7 cellular contexts compared by ENCODE assay signal in genomic region chr19:58607213-58607612, GRCh38. TPM values are rescaled to one million over a fixed set of nuclear protein-coding genes. Genes with fewer than 3 reads are reported as not detected.
DNase-seq lines count a peak whose midpoint lies in the region; ATAC-seq, FAIRE-seq and TF ChIP-seq lines count a peak whose summit lies in the region.
"Not testable (repeated sequence)": the region's sequence is repeated elsewhere in the genome, so short reads cannot be mapped to it uniquely, and the experiment has no call there.

No MANE protein-coding gene starts in this region.

- in situ Hi-C loops in K562 (cut with MboI), result not testable (repeated sequence)

- not testable (repeated sequence) for H3K4me2 ChIP-seq in K562 (ENCODE audit: insufficient read depth, low read length)

- not testable (repeated sequence) for TF ChIP-seq EP300 in K562 (IDR thresholded peaks at IDR 0.05; ENCODE audit: low read length)

- H3K27me3 ChIP-seq in Peyer's patch; K562 (ENCODE audit: control insufficient read depth in 2 of 2, insufficient read depth in 2 of 2, low read length in 2 of 2); spleen (replicated peaks in 1 of 7); aorta (ENCODE audit: control insufficient read depth in 1 of 2, insufficient read depth in 2 of 2, low read length in 1 of 2): not testable (repeated sequence)

- CTCF ChIA-PET in K562 (lab: Yijun Ruan, JAX; ENCODE audit: low intra/inter-chr PET ratio), result not testable (repeated sequence)

- 85% methylated on average over 6 of the region's 28 CpGs for WGBS in K562 (ENCODE audit: insufficient coverage, low coverage, missing lambda C conversion rate)
- 86 to 100% (median 95%) methylated on average over 11 to 28 of the region's 28 CpGs; no CpG with 5 or more reads in 1 of the 5 donors for WGBS in spleen, 5 donors
- WGBS in aorta, 2 donors, result 87 to 92% methylated on average over 16 to 28 of the region's 28 CpGs

- not testable (repeated sequence) for H3K9me3 ChIP-seq in Peyer's patch; K562 (replicated peaks; ENCODE audit: control insufficient read depth, insufficient read depth, low read depth, low read length); mucosa of descending colon; spleen; aorta (ENCODE audit: control insufficient read depth, low read length)

- H3K4me3 ChIP-seq in Peyer's patch; K562; mucosa of descending colon; spleen; aorta (ENCODE audit: low read length in 2 of 2): not testable (repeated sequence)

- FAIRE-seq in K562 (lab: Jason Lieb, UNC), result not testable (repeated sequence)

- ATAC-seq in K562; left lobe of liver; mucosa of descending colon; aorta (ENCODE audit: low FRiP score): not testable (repeated sequence)

- not testable (repeated sequence) for H3K79me2 ChIP-seq in K562 (ENCODE audit: control insufficient read depth, insufficient read depth, low read length)

- POLR2A ChIA-PET in K562 (lab: Yijun Ruan, JAX), result not testable (repeated sequence)

- H3K27ac ChIP-seq in Peyer's patch; K562 (ENCODE audit: extremely low read depth, low read depth, low read length); spleen; aorta (ENCODE audit: low read depth in 1 of 2, low read length in 2 of 2): not testable (repeated sequence)

- intact Hi-C loops in K562 (cut with micrococcal nuclease); cardiac septum (cut with DNase I); mucosa of descending colon (cut with DNase I, micrococcal nuclease); spleen (cut with DNase I; ENCODE audit: low total_unique reads); aorta (cut with DNase I): not testable (repeated sequence)

- H3K36me3 ChIP-seq in Peyer's patch; K562 (ENCODE audit: control insufficient read depth, insufficient read depth, low read length); mucosa of descending colon (ENCODE audit: low read depth); spleen; aorta (ENCODE audit: control insufficient read depth in 1 of 2, insufficient read depth in 2 of 2, low read length in 1 of 2): not testable (repeated sequence)

- not testable (repeated sequence) for H4K20me1 ChIP-seq in K562 (replicated peaks; ENCODE audit: control insufficient read depth, insufficient read depth, low read length)

- BruUV-seq in K562 (replicated peaks; lab: Mats Ljungman, UMichigan), result not testable (repeated sequence)

- not testable (repeated sequence) for H2AFZ ChIP-seq in K562 (ENCODE audit: low read depth, low read length)

- DNase-seq in Peyer's patch (peak in 2 of 3 donors; percentile 30 to 50), cardiac septum (ENCODE audit: low spot score) (peak; percentile 53), left lobe of liver (ENCODE audit: low spot score) (peak; percentile 43), mucosa of descending colon (peak in 2 of 3 donors; percentile 26 to 51), spleen (peak; percentile 78), aorta (peak; percentile 52 to 77)
- DNase-seq in K562 (ENCODE audit: extremely low read depth in 1 of 4, low spot score in 3 of 4), result not testable (repeated sequence)

- H3K4me1 ChIP-seq in Peyer's patch; K562 (replicated peaks in 1 of 2; ENCODE audit: control insufficient read depth in 2 of 2, insufficient read depth in 2 of 2, low read length in 2 of 2); mucosa of descending colon (ENCODE audit: low read depth); spleen; aorta (ENCODE audit: control insufficient read depth in 1 of 2, insufficient read depth in 2 of 2, low read length in 2 of 2): not testable (repeated sequence)

- not testable (repeated sequence) for TF ChIP-seq CTCF in Peyer's patch (IDR thresholded peaks at IDR 0.05); K562 (IDR thresholded peaks at IDR 0.05 in 2 of 3, conservative IDR thresholded peaks at IDR 0.05 in 1 of 3; ENCODE audit: insufficient read depth in 2 of 3, low read depth in 1 of 3, low read length in 3 of 3); mucosa of descending colon (IDR thresholded peaks at IDR 0.05); spleen (IDR thresholded peaks at IDR 0.05 in 8 of 11, conservative IDR thresholded peaks at IDR 0.05 in 3 of 11)

- not testable (repeated sequence) for TF ChIP-seq RAD21 in K562 (CRISPR knock-in tag; conservative IDR thresholded peaks at IDR 0.05 in 1 of 2, IDR thresholded peaks at IDR 0.05 in 1 of 2)

- H3K9me1 ChIP-seq in K562 (ENCODE audit: control insufficient read depth, insufficient read depth, low read length), result not testable (repeated sequence)

- TF ChIP-seq POLR2A in Peyer's patch (IDR thresholded peaks at IDR 0.05); K562 (conservative IDR thresholded peaks at IDR 0.05); spleen (IDR thresholded peaks at IDR 0.05): not testable (repeated sequence)

- not testable (repeated sequence) for H3K9ac ChIP-seq in K562 (ENCODE audit: insufficient read depth in 1 of 2, low read depth in 2 of 2, low read length in 2 of 2)

RNA-seq across cellular contexts. Expression of gene MZF1, which starts 34.1 kb away (rescaled TPM):
- total RNA-seq in Peyer's patch, result 100 to 1,000 TPM in 1 of 4 donors, 10 to 100 TPM in 3; 60.9 to 123 (median 82.3) TPM
- 118 and 203 TPM in 2 replicates for total RNA-seq in K562 (2011; cell fraction: chromatin; rRNA removed; ENCODE audit: low replicate concordance)
- total RNA-seq in K562 (2011; cell fraction: nucleolus; rRNA removed), result 122 and 125 TPM in 2 replicates
- total RNA-seq in K562 (2011; cell fraction: nucleoplasm; rRNA removed), result 136 and 199 TPM in 2 replicates
- 11.5 and 13.3 TPM in 2 replicates for total RNA-seq in K562 (2014; rRNA removed)
- total RNA-seq in K562 (2014; rRNA removed; fragmentation: Illumina TruSeq; extraction: Trizol), result 5.7 and 6.5 TPM in 2 replicates
- 7.2 and 8.3 TPM in 2 replicates for total RNA-seq in K562 (2015; rRNA removed; fragmentation: Illumina TruSeq; extraction: Trizol)
- total RNA-seq in K562 (2021), result 18.8 and 19.8 TPM in 2 replicates
- 17.0 and 25.4 TPM in 2 replicates for polyA plus RNA-seq in K562 (2011; rRNA removed)
- polyA plus RNA-seq in K562 (2011; cell fraction: cytosol; rRNA removed), result 15.8 and 20.8 TPM in 2 replicates
- polyA plus RNA-seq in K562 (2011; cell fraction: nucleus; rRNA removed), result 140 and 224 TPM in 2 replicates
- 14.1 and 31.8 TPM in 2 replicates for polyA plus RNA-seq in K562 (2012)
- polyA plus RNA-seq in K562 (2014; fragmentation: Illumina TruSeq; extraction: Trizol), result 13.4 and 15.1 TPM in 2 replicates
- polyA plus RNA-seq in K562 (2014; fragmentation: Nextera tagmentation; extraction: Ambion mirVana), result 1 to 10 TPM in 1 of 2 experiments, under 1 TPM in 1; 0.31 to 1.6 TPM
- polyA plus RNA-seq in K562 (2014; rRNA removed), result 28.2 and 29.3 TPM in 2 replicates
- polyA minus RNA-seq in K562 (2011; rRNA and poly(A)+ RNA removed), result 7.8 and 8.5 TPM in 2 replicates
- 5.7 and 10.1 TPM in 2 replicates for polyA minus RNA-seq in K562 (2011; cell fraction: cytosol; rRNA and poly(A)+ RNA removed)
- 27.2 and 29.3 TPM in 2 replicates for polyA minus RNA-seq in K562 (2011; cell fraction: nucleus; rRNA and poly(A)+ RNA removed)
- 12.4 TPM for total RNA-seq in cardiac septum
- total RNA-seq in left lobe of liver, result 15.2 TPM
- total RNA-seq in mucosa of descending colon, result 10 to 100 TPM; 30.4 to 43.3 (median 36.1) TPM
- total RNA-seq in spleen, result 10 to 100 TPM; 27.7 to 41.6 (median 35.7) TPM
- 10 to 100 TPM; 13.2 to 23.0 (median 20.6) TPM for polyA plus RNA-seq in spleen
- 10 to 100 TPM; 17.7 to 31.9 TPM for total RNA-seq in aorta
- polyA plus RNA-seq in aorta, result 10 to 100 TPM in 1 of 2 donors, 1 to 10 TPM in 1; 6.3 to 81.5 TPM

RNA-seq across cellular contexts. Expression of gene UBE2M, which starts 48.8 kb away (rescaled TPM):
- total RNA-seq in Peyer's patch (10 to 100 TPM; 10.2 to 37.1 (median 18.5) TPM), K562 (2014; rRNA removed) (101 and 139 TPM in 2 replicates), K562 (2014; rRNA removed; fragmentation: Illumina TruSeq; extraction: Trizol) (79.2 and 81.1 TPM in 2 replicates), K562 (2015; rRNA removed; fragmentation: Illumina TruSeq; extraction: Trizol) (85.7 and 86.5 TPM in 2 replicates), K562 (2021) (127 and 131 TPM in 2 replicates), cardiac septum (111 TPM), left lobe of liver (20.5 TPM), mucosa of descending colon (100 to 1,000 TPM in 1 of 3 donors, 10 to 100 TPM in 2; 49.4 to 101 (median 66.7) TPM), spleen (10 to 100 TPM; 19.1 to 66.9 (median 44.0) TPM), aorta (10 to 100 TPM; 47.5 to 57.7 TPM)
- 47.2 and 87.3 TPM in 2 replicates for total RNA-seq in K562 (2011; cell fraction: chromatin; rRNA removed; ENCODE audit: low replicate concordance)
- total RNA-seq in K562 (2011; cell fraction: nucleolus; rRNA removed), result 77.7 and 87.6 TPM in 2 replicates
- total RNA-seq in K562 (2011; cell fraction: nucleoplasm; rRNA removed), result 51.2 and 56.4 TPM in 2 replicates
- polyA plus RNA-seq in K562 (2011; rRNA removed) (92.0 and 117 TPM in 2 replicates), K562 (2014; fragmentation: Illumina TruSeq; extraction: Trizol) (137 and 163 TPM in 2 replicates), K562 (2014; fragmentation: Nextera tagmentation; extraction: Ambion mirVana) (1 to 10 TPM in 1 of 2 experiments, under 1 TPM in 1; 0.92 to 1.5 TPM), K562 (2014; rRNA removed) (84.8 and 96.4 TPM in 2 replicates), spleen (10 to 100 TPM; 33.2 to 47.3 (median 36.9) TPM), aorta (10 to 100 TPM; 47.1 to 51.2 TPM)
- 81.3 and 96.5 TPM in 2 replicates for polyA plus RNA-seq in K562 (2011; cell fraction: cytosol; rRNA removed)
- polyA plus RNA-seq in K562 (2011; cell fraction: nucleus; rRNA removed), result 119 and 126 TPM in 2 replicates
- 112 and 160 TPM in 2 replicates for polyA plus RNA-seq in K562 (2012)
- polyA minus RNA-seq in K562 (2011; rRNA and poly(A)+ RNA removed), result 69.1 and 92.2 TPM in 2 replicates
- polyA minus RNA-seq in K562 (2011; cell fraction: cytosol; rRNA and poly(A)+ RNA removed), result 57.2 and 68.0 TPM in 2 replicates
- 15.5 and 29.4 TPM in 2 replicates for polyA minus RNA-seq in K562 (2011; cell fraction: nucleus; rRNA and poly(A)+ RNA removed)

RNA-seq across cellular contexts. Expression of gene CHMP2A, which starts 52.3 kb away (rescaled TPM):
- total RNA-seq in Peyer's patch (100 to 1,000 TPM in 2 of 4 donors, 10 to 100 TPM in 2; 79.2 to 115 (median 101) TPM), K562 (2014; rRNA removed) (127 and 142 TPM in 2 replicates), K562 (2014; rRNA removed; fragmentation: Illumina TruSeq; extraction: Trizol) (49.3 and 58.4 TPM in 2 replicates), K562 (2015; rRNA removed; fragmentation: Illumina TruSeq; extraction: Trizol) (86.9 and 87.2 TPM in 2 replicates), K562 (2021) (88.4 and 89.8 TPM in 2 replicates), cardiac septum (138 TPM), left lobe of liver (73.4 TPM), mucosa of descending colon (100 to 1,000 TPM; 125 to 231 (median 195) TPM), spleen (100 to 1,000 TPM in 3 of 7 donors, 10 to 100 TPM in 4; 79.9 to 115 (median 89.9) TPM), aorta (10 to 100 TPM; 94.9 to 99.8 TPM)
- 34.9 and 55.0 TPM in 2 replicates for total RNA-seq in K562 (2011; cell fraction: chromatin; rRNA removed; ENCODE audit: low replicate concordance)
- total RNA-seq in K562 (2011; cell fraction: nucleolus; rRNA removed), result 42.5 and 47.5 TPM in 2 replicates
- total RNA-seq in K562 (2011; cell fraction: nucleoplasm; rRNA removed), result 36.2 and 43.3 TPM in 2 replicates
- polyA plus RNA-seq in K562 (2011; rRNA removed) (81.7 and 86.7 TPM in 2 replicates), K562 (2014; fragmentation: Illumina TruSeq; extraction: Trizol) (110 and 112 TPM in 2 replicates), K562 (2014; fragmentation: Nextera tagmentation; extraction: Ambion mirVana) (10 to 100 TPM; 57.6 to 71.1 TPM), K562 (2014; rRNA removed) (154 and 159 TPM in 2 replicates), spleen (100 to 1,000 TPM; 112 to 124 (median 121) TPM), aorta (100 to 1,000 TPM; 186 to 208 TPM)
- 111 and 116 TPM in 2 replicates for polyA plus RNA-seq in K562 (2011; cell fraction: cytosol; rRNA removed)
- polyA plus RNA-seq in K562 (2011; cell fraction: nucleus; rRNA removed), result 72.3 and 77.4 TPM in 2 replicates
- polyA plus RNA-seq in K562 (2012), result 122 and 150 TPM in 2 replicates
- polyA minus RNA-seq in K562 (2011; rRNA and poly(A)+ RNA removed), result 162 and 173 TPM in 2 replicates
- polyA minus RNA-seq in K562 (2011; cell fraction: cytosol; rRNA and poly(A)+ RNA removed), result 59.5 and 70.2 TPM in 2 replicates
- polyA minus RNA-seq in K562 (2011; cell fraction: nucleus; rRNA and poly(A)+ RNA removed), result 15.3 and 24.0 TPM in 2 replicates
